Comparison of ENCODE assay signal across 8 cellular contexts in the genomic region with DNA sequence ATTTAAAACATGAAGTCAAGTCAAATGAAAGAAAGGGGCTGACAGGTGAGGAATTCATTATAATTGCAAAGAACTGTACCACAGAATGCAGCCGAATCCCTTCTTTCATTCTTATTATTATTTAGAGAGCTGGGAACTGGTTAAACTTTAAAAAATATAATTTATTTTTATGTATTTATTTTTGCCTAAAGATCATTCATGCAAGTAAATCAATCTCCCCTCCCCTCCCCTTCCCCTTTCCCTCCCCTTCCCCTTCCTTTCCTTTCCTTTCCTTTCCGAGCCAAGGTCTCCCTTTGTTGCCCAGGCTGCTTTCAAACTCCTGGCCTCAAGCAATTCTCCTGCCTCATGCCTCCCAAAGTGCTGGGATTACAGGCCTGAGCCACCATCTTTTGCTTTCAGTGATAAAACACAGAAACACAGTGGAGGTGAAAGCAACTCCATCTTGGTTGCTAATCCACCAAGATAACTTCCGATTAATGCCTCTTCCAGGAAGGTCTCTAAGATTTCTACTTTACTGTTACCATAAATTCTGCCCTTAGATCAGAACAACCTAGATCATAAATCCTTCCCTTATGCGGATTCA. TPM values are rescaled to one million over a fixed set of nuclear protein-coding genes. Genes with fewer than 3 reads are reported as not detected.
DNase-seq lines count a peak whose midpoint lies in the region; ATAC-seq and TF ChIP-seq lines count a peak whose summit lies in the region.

No MANE protein-coding gene starts in this region.

- no peaks in the 10 kb centered on the region for H3K27me3 ChIP-seq in HL-60 (ENCODE audit: insufficient read depth, poor library complexity, severe bottlenecking)

- no peak for ATAC-seq in stimulated activated naive CD8-positive, alpha-beta T cell treated with anti-CD3 and anti-CD28 coated beads, Interleukin-15, amount 100 ng/mL, for 72 hours

- peak overlapping the region; percentile 100 for H3K27ac Mint-ChIP-seq in activated CD4-positive, alpha-beta memory T cell treated with anti-CD3 and anti-CD28 coated beads for 36 hours
- peak overlapping the region; percentile 99 to 100 for H3K27ac Mint-ChIP-seq in stimulated activated naive CD8-positive, alpha-beta T cell treated with anti-CD3 and anti-CD28 coated beads, Interleukin-15, amount 100 ng/mL, for 72 hours

- peak overlapping the region; percentile 71 for H3K27ac ChIP-seq in HL-60 (replicated peaks)

- peaks cover 3% of the 10 kb centered on the region for H3K27me3 Mint-ChIP-seq in activated CD4-positive, alpha-beta memory T cell treated with anti-CD3 and anti-CD28 coated beads for 36 hours
- H3K27me3 Mint-ChIP-seq in stimulated activated naive CD8-positive, alpha-beta T cell treated with anti-CD3 and anti-CD28 coated beads, Interleukin-15, amount 100 ng/mL, for 72 hours = no peaks in the 10 kb centered on the region

- POLR2A ChIA-PET in activated CD4-positive, alpha-beta memory T cell treated with anti-CD3 and anti-CD28 coated beads for 36 hours (lab: Charles Lee) = interaction anchor here (1.4 to 9.7 kb wide), 2 partner anchors 10 to 18 kb away, joined by 12 to 137 read pairs; no protein-coding TSS in a partner anchor

- no peaks in the 10 kb centered on the region for H3K9me3 Mint-ChIP-seq in activated CD4-positive, alpha-beta memory T cell treated with anti-CD3 and anti-CD28 coated beads for 36 hours
- H3K9me3 Mint-ChIP-seq in stimulated activated naive CD8-positive, alpha-beta T cell treated with anti-CD3 and anti-CD28 coated beads, Interleukin-15, amount 100 ng/mL, for 72 hours = no peaks in the 10 kb centered on the region

- TF ChIP-seq CTCF in HL-60 (IDR thresholded peaks at IDR 0.05; ENCODE audit: insufficient read depth, low read length) = no peak

- peaks cover 73% of the 10 kb centered on the region for H3K4me1 Mint-ChIP-seq in activated CD4-positive, alpha-beta memory T cell treated with anti-CD3 and anti-CD28 coated beads for 36 hours (ENCODE audit: low read depth)
- H3K4me1 Mint-ChIP-seq in stimulated activated naive CD8-positive, alpha-beta T cell treated with anti-CD3 and anti-CD28 coated beads, Interleukin-15, amount 100 ng/mL, for 72 hours = peaks cover 84% of the 10 kb centered on the region

- intact Hi-C loops in activated CD4-positive, alpha-beta memory T cell treated with anti-CD3 and anti-CD28 coated beads for 36 hours (cut with micrococcal nuclease) = loop anchor here (2.0 kb wide), 1 partner anchor 1206 kb away; no protein-coding TSS in a partner anchor

- peaks cover 2% of the 10 kb centered on the region for H3K36me3 Mint-ChIP-seq in activated CD4-positive, alpha-beta memory T cell treated with anti-CD3 and anti-CD28 coated beads for 36 hours

- peak overlapping the region; percentile 71 for H3K4me3 Mint-ChIP-seq in activated CD4-positive, alpha-beta memory T cell treated with anti-CD3 and anti-CD28 coated beads for 36 hours
- peak overlapping the region; percentile 94 to 100 for H3K4me3 Mint-ChIP-seq in stimulated activated naive CD8-positive, alpha-beta T cell treated with anti-CD3 and anti-CD28 coated beads, Interleukin-15, amount 100 ng/mL, for 72 hours

- CTCF ChIA-PET in activated CD4-positive, alpha-beta memory T cell treated with anti-CD3 and anti-CD28 coated beads for 36 hours (lab: Charles Lee) = interaction anchor here (1.0 to 8.5 kb wide), 4 partner anchors 7 to 146 kb away, joined by 5 to 132 read pairs (median 38); no protein-coding TSS in a partner anchor

- no peak for DNase-seq in HL-60 (ENCODE audit: low read depth in 1 of 2, low spot score in 1 of 2)
- DNase-seq in activated CD4-positive, alpha-beta memory T cell treated with anti-CD3 and anti-CD28 coated beads for 36 hours = no peak
- DNase-seq in islet precursor cell = peak; percentile 61
- DNase-seq in stimulated activated naive CD8-positive, alpha-beta T cell treated with anti-CD3 and anti-CD28 coated beads, Interleukin-15, amount 100 ng/mL, for 72 hours = no peak
- no peak for DNase-seq in DMS153 treated with DMSO at 0.1 percent for 48 hours (lab: John Stamatoyannopoulos, UW; ENCODE audit: unreplicated experiment)
- DNase-seq in HuH-7.5 (ENCODE audit: low spot score) = no peak
- no peak for DNase-seq in ureter (ENCODE audit: low spot score)
- no peak for DNase-seq in hepatic stellate cell (ENCODE audit: low spot score)

- H3K4me3 ChIP-seq in HL-60 (replicated peaks; ENCODE audit: insufficient read depth, low read length) = no peak overlapping the region

RNA-seq across cellular contexts. Expression of gene UBC, which starts 6.0 kb away (rescaled TPM):
- total RNA-seq in activated CD4-positive, alpha-beta memory T cell treated with anti-CD3 and anti-CD28 coated beads for 36 hours = 100 to 1,000 TPM; 940 to 950 TPM
- total RNA-seq in ureter = 1,015 TPM

RNA-seq across cellular contexts. Expression of gene SCARB1, which starts 56.8 kb away (rescaled TPM):
- 10 to 100 TPM; 11.4 to 12.8 TPM for total RNA-seq in activated CD4-positive, alpha-beta memory T cell treated with anti-CD3 and anti-CD28 coated beads for 36 hours
- total RNA-seq in ureter = 20.8 TPM
